In genomic region chr2:221097568-221097915, GRCh38 we compare ENCODE assay signal across 15 cellular contexts.
DNase-seq lines count a peak whose midpoint lies in the region; TF ChIP-seq lines count a peak whose summit lies in the region.
"Had no signal": no experiment of that assay in that cellular context is flagged by ENCODE, and none has a peak within 500 bp of the region (broad histone marks: within the 10 kb centered on the region; RNA-seq: fewer than 3 reads in every experiment).

No MANE protein-coding gene starts in this region.

- TF ChIP-seq CTCF in MCF 10A (IDR thresholded peaks at IDR 0.05; ENCODE audit: unreplicated experiment) (no peak), breast epithelium (IDR thresholded peaks at IDR 0.05) (no peak), SK-N-SH (IDR thresholded peaks at IDR 0.05) (no peak), fibroblast of lung (conservative IDR thresholded peaks at IDR 0.05 in 1 of 2, IDR thresholded peaks at IDR 0.05 in 1 of 2; ENCODE audit: low read depth in 1 of 2, low read length in 2 of 2) (no peak)

- TF ChIP-seq POLR2A in breast epithelium (IDR thresholded peaks at IDR 0.05): no peak

- no peak for TF ChIP-seq RAD21 in SK-N-SH (IDR thresholded peaks at IDR 0.05; ENCODE audit: low read length)

- CTCF ChIA-PET in MCF 10A (lab: Yijun Ruan, JAX) (interaction anchor here (0.7 kb wide), 1 partner anchor 65 kb away, joined by 3 read pairs; no protein-coding TSS in a partner anchor), SK-N-SH (lab: Yijun Ruan, JAX) (no interaction called here)

- POLR2A ChIA-PET in MCF 10A (lab: Yijun Ruan, JAX) (interaction anchor here (0.7 to 1.9 kb wide), 3 partner anchors 12 to 29 kb away, joined by 3 to 7 read pairs (median 6); no protein-coding TSS in a partner anchor), SK-N-SH (lab: Yijun Ruan, JAX) (no interaction called here)

- H3K4me3 Mint-ChIP-seq in MCF 10A (ENCODE audit: unreplicated experiment): peak overlapping the region; percentile 25
- H3K4me3 Mint-ChIP-seq: activated naive CD4-positive, alpha-beta T cell treated with anti-CD3 and anti-CD28 coated beads, Interleukin-2, amount 50 U/mL, for 24 hours; T-helper 17 cell had no signal

- peak in 1 of 2 experiments; percentile 54; a peak in 2 of 4 replicates for TF ChIP-seq EP300 in SK-N-SH (IDR thresholded peaks at IDR 0.05; ENCODE audit: borderline replicate concordance in 1 of 2, low read depth in 1 of 2, low read length in 1 of 2)

- H3K36me3 ChIP-seq in breast epithelium: no peaks in the 10 kb centered on the region
- no peaks in the 10 kb centered on the region for H3K36me3 ChIP-seq in SK-N-SH (replicated peaks in 1 of 2; ENCODE audit: control insufficient read depth in 1 of 2, insufficient read depth in 2 of 2, low read length in 1 of 2)
- H3K36me3 ChIP-seq in fibroblast of lung (ENCODE audit: control insufficient read depth, insufficient read depth, low read length): no peaks in the 10 kb centered on the region
- H3K36me3 ChIP-seq: heart right ventricle, upper lobe of left lung had no signal

- H3K9me3 ChIP-seq in breast epithelium: no peaks in the 10 kb centered on the region
- no peaks in the 10 kb centered on the region for H3K9me3 ChIP-seq in SK-N-SH
- no peaks in the 10 kb centered on the region for H3K9me3 ChIP-seq in fibroblast of lung (ENCODE audit: control insufficient read depth, insufficient read depth, low read depth, low read length)
- H3K9me3 ChIP-seq: heart right ventricle, upper lobe of left lung had no signal

- WGBS in SK-N-SH (ENCODE audit: low lambda C conversion rate): 27% methylated on average over 1 of the region's 1 CpG

- H3K4me3 ChIP-seq in breast epithelium: no peak overlapping the region
- H3K4me3 ChIP-seq in SK-N-SH (ENCODE audit: low read depth in 2 of 2, low read length in 1 of 2): no peak overlapping the region
- H3K4me3 ChIP-seq in fibroblast of lung (replicated peaks in 1 of 4; ENCODE audit: control extremely low read depth in 1 of 4, insufficient read depth in 1 of 4, low read depth in 3 of 4, low read length in 4 of 4): no peak overlapping the region
- H3K4me3 ChIP-seq: heart right ventricle, lung, upper lobe of left lung had no signal

- no peaks in the 10 kb centered on the region for H3K9me3 Mint-ChIP-seq in MCF 10A (ENCODE audit: unreplicated experiment)
- H3K9me3 Mint-ChIP-seq: activated naive CD4-positive, alpha-beta T cell treated with anti-CD3 and anti-CD28 coated beads, Interleukin-2, amount 50 U/mL, for 24 hours had no signal

- no peaks in the 10 kb centered on the region for H3K27me3 ChIP-seq in breast epithelium
- H3K27me3 ChIP-seq in SK-N-SH (ENCODE audit: insufficient read depth): no peaks in the 10 kb centered on the region
- no peaks in the 10 kb centered on the region for H3K27me3 ChIP-seq in fibroblast of lung (ENCODE audit: control insufficient read depth, insufficient read depth, low read length)
- H3K27me3 ChIP-seq: heart right ventricle, upper lobe of left lung had no signal

- H4K20me1 ChIP-seq in SK-N-SH (ENCODE audit: insufficient read depth) (no peaks in the 10 kb centered on the region), fibroblast of lung (ENCODE audit: control insufficient read depth, extremely low read depth, insufficient read depth, low read length) (no peaks in the 10 kb centered on the region)

- peaks cover 18% of the 10 kb centered on the region for H3K4me1 Mint-ChIP-seq in MCF 10A (ENCODE audit: insufficient read depth, unreplicated experiment)
- H3K4me1 Mint-ChIP-seq: activated naive CD4-positive, alpha-beta T cell treated with anti-CD3 and anti-CD28 coated beads, Interleukin-2, amount 50 U/mL, for 24 hours; T-helper 17 cell had no signal

- H3K9ac ChIP-seq in SK-N-SH (no peak overlapping the region), fibroblast of lung (ENCODE audit: insufficient read depth, low read length) (no peak overlapping the region)
- H3K9ac ChIP-seq: KMS-11 had no signal

- H3K4me2 ChIP-seq in SK-N-SH (peak overlapping the region; percentile 14; the same call in 1 of the 2 replicates), fibroblast of lung (ENCODE audit: extremely low read depth, insufficient read depth, low read length) (no peak overlapping the region)
- H3K4me2 ChIP-seq: KMS-11 had no signal

- H3F3A ChIP-seq in SK-N-SH (replicated peaks; ENCODE audit: insufficient read depth): peaks cover 8% of the 10 kb centered on the region

- intact Hi-C loops in MCF 10A (cut with micrococcal nuclease): no loop called here
- intact Hi-C loops in breast epithelium (cut with DNase I; ENCODE audit: low total_unique reads): no loop called here

- H3K9me2 ChIP-seq in SK-N-SH: no peaks in the 10 kb centered on the region

- H3K27ac ChIP-seq in breast epithelium (no peak overlapping the region), SK-N-SH (ENCODE audit: low read depth in 2 of 2, low read length in 1 of 2) (no peak overlapping the region), fibroblast of lung (ENCODE audit: insufficient read depth, low read length) (no peak overlapping the region)
- H3K27ac ChIP-seq: heart right ventricle, KMS-11, upper lobe of left lung had no signal

- no peaks in the 10 kb centered on the region for H3K36me3 Mint-ChIP-seq in MCF 10A (ENCODE audit: insufficient read depth, unreplicated experiment)
- H3K36me3 Mint-ChIP-seq: activated naive CD4-positive, alpha-beta T cell treated with anti-CD3 and anti-CD28 coated beads, Interleukin-2, amount 50 U/mL, for 24 hours had no signal

- BruUV-seq in MCF 10A (replicated peaks; lab: Mats Ljungman, UMichigan): no TSS peak

- H3K27me3 Mint-ChIP-seq in MCF 10A (ENCODE audit: insufficient read depth, unreplicated experiment): no peaks in the 10 kb centered on the region
- H3K27me3 Mint-ChIP-seq: activated naive CD4-positive, alpha-beta T cell treated with anti-CD3 and anti-CD28 coated beads, Interleukin-2, amount 50 U/mL, for 24 hours had no signal

- H3K4me1 ChIP-seq in breast epithelium (no peaks in the 10 kb centered on the region), SK-N-SH (ENCODE audit: control insufficient read depth in 1 of 2, insufficient read depth in 2 of 2, low read depth in 1 of 2, low read length in 1 of 2) (no peaks in the 10 kb centered on the region; a peak in 2 of 4 replicates), fibroblast of lung (ENCODE audit: control insufficient read depth, extremely low read depth, insufficient read depth, low read length) (no peaks in the 10 kb centered on the region)
- H3K4me1 ChIP-seq: upper lobe of left lung had no signal

- DNase-seq in MCF 10A (ENCODE audit: unreplicated experiment) (peak; percentile 72), breast epithelium (ENCODE audit: low spot score in 2 of 2) (no peak), SK-N-SH (no peak), fibroblast of lung (ENCODE audit: low read depth in 2 of 2) (peak; percentile 62 to 95), retina (no peak), epidermal melanocyte (ENCODE audit: insufficient read length, low spot score) (no peak), NCI-H345 treated with DMSO at 0.1 percent for 48 hours (lab: John Stamatoyannopoulos, UW; ENCODE audit: unreplicated experiment) (no peak), SHP77 treated with DMSO at 0.1 percent for 48 hours (lab: John Stamatoyannopoulos, UW) (no peak)
- DNase-seq: activated CD8-positive, alpha-beta memory T cell treated with anti-CD3 and anti-CD28 coated beads for 24 hours; heart right ventricle; T-helper 17 cell; upper lobe of left lung had no signal

- no peak overlapping the region for H3K27ac Mint-ChIP-seq in MCF 10A (ENCODE audit: low read depth, unreplicated experiment)
- H3K27ac Mint-ChIP-seq: activated naive CD4-positive, alpha-beta T cell treated with anti-CD3 and anti-CD28 coated beads, Interleukin-2, amount 50 U/mL, for 24 hours; T-helper 17 cell had no signal

- H2AFZ ChIP-seq in SK-N-SH (ENCODE audit: low read depth): no peak overlapping the region
- H2AFZ ChIP-seq in fibroblast of lung (ENCODE audit: low read length): no peak overlapping the region

- H3K79me2 ChIP-seq in SK-N-SH (ENCODE audit: insufficient read depth) (no peaks in the 10 kb centered on the region), fibroblast of lung (ENCODE audit: control insufficient read depth, insufficient read depth, low read length) (no peaks in the 10 kb centered on the region)

TF ChIP-seq in SK-N-SH, 30 proteins besides CTCF, POLR2A, EP300 and RAD21 (continues in another document):
- TF ChIP-seq MAX (IDR thresholded peaks at IDR 0.05; ENCODE audit: low read depth) (peak; percentile 32; the same call in 1 of the 2 replicates), USF1 (IDR thresholded peaks at IDR 0.05; ENCODE audit: borderline replicate concordance, low read depth) (no peak), NFIC (IDR thresholded peaks at IDR 0.05; ENCODE audit: borderline replicate concordance) (peak; percentile 66), TAF1 (IDR thresholded peaks at IDR 0.05; ENCODE audit: borderline replicate concordance, low read depth, low read length) (no peak)

Comparison
In these comparisons a context has a peak if more than half of its experiments do, and no peak if none do; other contexts are left out.
1. DNase-seq: peak in MCF 10A (single experiment) and fibroblast of lung (2 of 2); none in breast epithelium (0 of 2), SK-N-SH (single experiment), retina (single experiment), epidermal melanocyte (single experiment), NCI-H345 treated with DMSO at 0.1 percent for 48 hours (single experiment) and SHP77 treated with DMSO at 0.1 percent for 48 hours (single experiment).